ENCODE assay signal across 1 cellular context in genomic region chr2:231181848-231182247, GRCh38.
TF ChIP-seq lines count a peak whose summit lies in the region.

No MANE protein-coding gene starts in this region.

TF ChIP-seq in K562, 482 proteins besides CTCF, POLR2A, EP300 and RAD21 (continued from another document and continues in another):
- no peak for TF ChIP-seq GTF2B (IDR thresholded peaks at IDR 0.05; ENCODE audit: extremely low read depth, insufficient read length)
- no peak for TF ChIP-seq ZNF668 (CRISPR knock-in tag; IDR thresholded peaks at IDR 0.05)
- TF ChIP-seq SAP30 (IDR thresholded peaks at IDR 0.05; ENCODE audit: borderline replicate concordance, insufficient read depth, low read depth, low read length, poor library complexity, severe bottlenecking): no peak
- no peak for TF ChIP-seq SMARCA4 (IDR thresholded peaks at IDR 0.05)
- TF ChIP-seq IRF9 (tag; IDR thresholded peaks at IDR 0.05): no peak
- TF ChIP-seq NRF1 (conservative IDR thresholded peaks at IDR 0.05 in 1 of 2, IDR thresholded peaks at IDR 0.05 in 1 of 2): peak in 1 of 2 experiments; percentile 33; a peak in 2 of 4 replicates
- no peak for TF ChIP-seq SMARCC2 (IDR thresholded peaks at IDR 0.05; ENCODE audit: low read depth)
- TF ChIP-seq ZNF584 (CRISPR knock-in tag; IDR thresholded peaks at IDR 0.05; ENCODE audit: low read depth): no peak
- peak; percentile 60; the same call in 1 of the 2 replicates for TF ChIP-seq ATF3 (IDR thresholded peaks at IDR 0.05)
- TF ChIP-seq ATF3 (CRISPR knock-in tag; conservative IDR thresholded peaks at IDR 0.05): no peak
- no peak for TF ChIP-seq ZKSCAN8 (CRISPR knock-in tag; IDR thresholded peaks at IDR 0.05)
- no peak for TF ChIP-seq CBX3 (IDR thresholded peaks at IDR 0.05; ENCODE audit: borderline replicate concordance in 1 of 2, low read length in 2 of 2)
- no peak for TF ChIP-seq POLR2AphosphoS2 (IDR thresholded peaks at IDR 0.05; ENCODE audit: low read length)
- peak; percentile 42; the same call in 1 of the 2 replicates for TF ChIP-seq ZFX (CRISPR knock-in tag; IDR thresholded peaks at IDR 0.05)
- no peak for TF ChIP-seq YBX1 (IDR thresholded peaks at IDR 0.05)
- TF ChIP-seq ARID1B (IDR thresholded peaks at IDR 0.05): peak; percentile 43; the same call in 1 of the 2 replicates
- no peak for TF ChIP-seq SIX5 (IDR thresholded peaks at IDR 0.05; ENCODE audit: borderline replicate concordance in 1 of 2, insufficient read depth in 1 of 2, low read depth in 1 of 2, low read length in 2 of 2)
- peak in 1 of 3 experiments; percentile 29; a peak in 1 of 6 replicates for TF ChIP-seq ZBTB11 (CRISPR knock-in tag; IDR thresholded peaks at IDR 0.05)
- TF ChIP-seq TEAD2 (tag; IDR thresholded peaks at IDR 0.05): peak; percentile 68; the same call in 1 of the 2 replicates
- no peak for TF ChIP-seq ZNF449 (CRISPR knock-in tag; IDR thresholded peaks at IDR 0.05)
- 0 out of 2 replicates have a peak, but pooled peaks have one; percentile 12 for TF ChIP-seq CREM (IDR thresholded peaks at IDR 0.05; ENCODE audit: low read depth)
- TF ChIP-seq RCOR1 (IDR thresholded peaks at IDR 0.05; ENCODE audit: borderline replicate concordance in 1 of 2, low read depth in 2 of 2, low read length in 2 of 2): peak in 1 of 2 experiments; percentile 4; a peak in 1 of 4 replicates
- TF ChIP-seq GTF3C2 (IDR thresholded peaks at IDR 0.05; ENCODE audit: borderline replicate concordance, extremely low read depth, insufficient read length): no peak
- TF ChIP-seq CLOCK (CRISPR knock-in tag; IDR thresholded peaks at IDR 0.05; ENCODE audit: borderline replicate concordance): no peak
- peak in 1 of 2 experiments; percentile 20; a peak in 1 of 4 replicates for TF ChIP-seq MAZ (CRISPR knock-in tag; conservative IDR thresholded peaks at IDR 0.05 in 1 of 2, IDR thresholded peaks at IDR 0.05 in 1 of 2)
- TF ChIP-seq ZBTB5 (IDR thresholded peaks at IDR 0.05): no peak
- TF ChIP-seq CEBPB (tag; IDR thresholded peaks at IDR 0.05): peak; percentile 37
- TF ChIP-seq E2F6 (IDR thresholded peaks at IDR 0.05; ENCODE audit: borderline replicate concordance in 1 of 2, extremely low read depth in 1 of 2, insufficient read depth in 1 of 2, insufficient read length in 1 of 2, low read depth in 1 of 2, low read length in 1 of 2, poor library complexity in 1 of 2, severe bottlenecking in 1 of 2): peak in 1 of 2 experiments; percentile 29
- no peak for TF ChIP-seq TAF7 (tag; IDR thresholded peaks at IDR 0.05)
- TF ChIP-seq JUND (IDR thresholded peaks at IDR 0.05; ENCODE audit: borderline replicate concordance, low read depth, low read length): peak; percentile 74
- peak; percentile 63; the same call in 2 of the 3 replicates for TF ChIP-seq JUND (tag; IDR thresholded peaks at IDR 0.05; ENCODE audit: borderline replicate concordance, low read depth, low read length)
- no peak for TF ChIP-seq ZNF232 (CRISPR knock-in tag; IDR thresholded peaks at IDR 0.05)
- TF ChIP-seq ZNF592 (IDR thresholded peaks at IDR 0.05): peak; percentile 35; the same call in 1 of the 2 replicates
- TF ChIP-seq TCF3 (CRISPR knock-in tag; IDR thresholded peaks at IDR 0.05): 0 out of 2 replicates have a peak, but pooled peaks have one; percentile 2
- no peak for TF ChIP-seq PTBP1 (IDR thresholded peaks at IDR 0.05; ENCODE audit: low read depth, low read length)
- TF ChIP-seq NR2C2 (CRISPR knock-in tag; IDR thresholded peaks at IDR 0.05): no peak
- peak; percentile 40; the same call in 1 of the 2 replicates for TF ChIP-seq NR2C2 (tag; IDR thresholded peaks at IDR 0.05)
